In the genomic region with DNA sequence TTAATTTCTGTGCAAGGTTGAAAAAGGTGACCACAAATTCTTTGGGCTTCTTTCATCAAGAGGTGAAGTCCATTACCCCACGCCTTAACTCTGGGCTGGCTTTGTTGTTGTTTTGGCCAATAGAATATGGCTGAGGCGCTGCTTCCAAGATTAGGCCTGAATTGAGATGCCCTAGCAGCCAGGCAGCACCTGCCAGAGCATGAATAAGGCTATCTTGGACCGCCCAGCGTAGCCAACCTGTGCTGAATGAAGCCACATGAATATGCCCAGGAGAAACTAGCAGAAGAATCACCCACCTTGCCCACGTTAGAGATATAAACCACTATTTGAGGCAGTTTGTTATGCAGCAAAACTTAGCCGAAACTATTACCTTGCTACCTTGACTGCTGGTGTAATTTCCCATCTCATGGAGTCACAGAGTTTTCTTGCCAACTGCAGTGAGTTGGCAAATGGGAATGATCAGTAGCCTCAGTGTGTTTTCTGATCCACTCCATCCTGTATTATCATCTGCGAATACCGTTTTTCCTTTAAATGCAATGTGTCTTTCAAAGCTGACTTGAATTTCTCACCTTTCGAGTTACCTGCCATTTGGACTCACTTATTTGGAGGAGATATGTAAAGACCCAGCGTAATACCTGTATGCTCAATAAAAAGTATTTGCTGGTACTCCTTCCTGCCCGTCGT, we compare ENCODE assay signal across 6 cellular contexts. TPM values are rescaled to one million over a fixed set of nuclear protein-coding genes. Genes with fewer than 3 reads are reported as not detected.
A peak's percentile ranks its signal among the peaks of the same experiment; 100 is the strongest.
DNase-seq lines count a peak whose midpoint lies in the region; ATAC-seq and TF ChIP-seq lines count a peak whose summit lies in the region.

No MANE protein-coding gene starts in this region.

- peak overlapping the region; percentile 69 for H3K9ac ChIP-seq in DND-41 (ENCODE audit: low read depth, low read length)

- H3K27ac ChIP-seq in DND-41 (ENCODE audit: low read length) (peak overlapping the region; percentile 87), lower lobe of right lung (peak overlapping the region; percentile 83)

- H3K36me3 ChIP-seq in DND-41 (ENCODE audit: insufficient read depth, low read length) (peaks cover 18% of the 10 kb centered on the region; the same call in 1 of the 2 replicates), lower lobe of right lung (peaks cover 25% of the 10 kb centered on the region)

- ATAC-seq in DND-41 (ENCODE audit: insufficient read depth, low read depth) = no peak
- peak in 1 of 2 donors; percentile 2 for ATAC-seq in lower lobe of right lung

- intact Hi-C loops in activated CD4-positive, alpha-beta memory T cell treated with anti-CD3 and anti-CD28 coated beads for 36 hours (cut with micrococcal nuclease) = loop anchor here (1.0 to 10.0 kb wide), 4 partner anchors 13 to 699 kb away; a partner anchor contains a TSS
- intact Hi-C loops in lower lobe of right lung (cut with DNase I) = no loop called here

- H3K9me3 ChIP-seq in DND-41 (ENCODE audit: insufficient read depth, low read length, severe bottlenecking) = no peaks in the 10 kb centered on the region
- no peaks in the 10 kb centered on the region for H3K9me3 ChIP-seq in lower lobe of right lung

- H3K27me3 ChIP-seq in DND-41 (ENCODE audit: insufficient read depth, low read length, poor library complexity) = no peaks in the 10 kb centered on the region
- no peaks in the 10 kb centered on the region for H3K27me3 ChIP-seq in lower lobe of right lung (ENCODE audit: low read depth)

- H3K4me1 ChIP-seq in DND-41 (ENCODE audit: insufficient read depth, low read length) = peaks cover 26% of the 10 kb centered on the region
- peaks cover 22% of the 10 kb centered on the region for H3K4me1 ChIP-seq in lower lobe of right lung

- H3K79me2 ChIP-seq in DND-41 (ENCODE audit: insufficient read depth, low read length) = peaks cover 15% of the 10 kb centered on the region

- CTCF ChIA-PET in activated CD4-positive, alpha-beta memory T cell treated with anti-CD3 and anti-CD28 coated beads for 36 hours (lab: Charles Lee) = interaction anchor here (1.0 to 1.8 kb wide), 2 partner anchors 13 to 14 kb away, joined by 4 to 5 read pairs; no protein-coding TSS in a partner anchor

- H3K27me3 Mint-ChIP-seq in activated CD4-positive, alpha-beta memory T cell treated with anti-CD3 and anti-CD28 coated beads for 36 hours = no peaks in the 10 kb centered on the region

- H3K36me3 Mint-ChIP-seq in activated CD4-positive, alpha-beta memory T cell treated with anti-CD3 and anti-CD28 coated beads for 36 hours = peaks cover 7% of the 10 kb centered on the region

- no peaks in the 10 kb centered on the region for H3K9me3 Mint-ChIP-seq in activated CD4-positive, alpha-beta memory T cell treated with anti-CD3 and anti-CD28 coated beads for 36 hours

- H2AFZ ChIP-seq in DND-41 (ENCODE audit: low read depth, low read length) = peak overlapping the region; percentile 79

- peak overlapping the region; percentile 47 to 64 for H3K4me3 ChIP-seq in DND-41 (ENCODE audit: low read depth in 1 of 2, low read length in 2 of 2)
- peak overlapping the region; percentile 74 for H3K4me3 ChIP-seq in lower lobe of right lung

- peak overlapping the region; percentile 82 for H3K4me2 ChIP-seq in DND-41 (ENCODE audit: insufficient read depth, low read length)

- no peak overlapping the region for H3K4me3 Mint-ChIP-seq in activated CD4-positive, alpha-beta memory T cell treated with anti-CD3 and anti-CD28 coated beads for 36 hours

- H3K27ac Mint-ChIP-seq in activated CD4-positive, alpha-beta memory T cell treated with anti-CD3 and anti-CD28 coated beads for 36 hours = peak overlapping the region; percentile 91

- DNase-seq in DND-41 (no peak), lower lobe of right lung (no peak), T-helper 9 cell (no peak), NCI-H526 treated with DMSO at 0.1 percent for 48 hours (lab: John Stamatoyannopoulos, UW) (no peak), HK-2 (ENCODE audit: unreplicated experiment) (no peak)
- no peak for DNase-seq in activated CD4-positive, alpha-beta memory T cell treated with anti-CD3 and anti-CD28 coated beads for 36 hours

- peaks cover 24% of the 10 kb centered on the region for H3K4me1 Mint-ChIP-seq in activated CD4-positive, alpha-beta memory T cell treated with anti-CD3 and anti-CD28 coated beads for 36 hours (ENCODE audit: low read depth)

- TF ChIP-seq CTCF in DND-41 (IDR thresholded peaks at IDR 0.05; ENCODE audit: borderline replicate concordance, extremely low read depth, low read length, poor library complexity, severe bottlenecking) (no peak), lower lobe of right lung (IDR thresholded peaks at IDR 0.05) (no peak)

- H4K20me1 ChIP-seq in DND-41 (ENCODE audit: insufficient read depth, low read length) = no peaks in the 10 kb centered on the region

- POLR2A ChIA-PET in activated CD4-positive, alpha-beta memory T cell treated with anti-CD3 and anti-CD28 coated beads for 36 hours (lab: Charles Lee) = interaction anchor here (0.9 to 3.0 kb wide), 4 partner anchors 13 to 26 kb away, joined by 3 to 13 read pairs (median 8); a partner anchor contains a TSS

RNA-seq across cellular contexts. Expression of a gene that starts 0.7 kb away (rescaled TPM):
- total RNA-seq in activated CD4-positive, alpha-beta memory T cell treated with anti-CD3 and anti-CD28 coated beads for 36 hours = 1 to 10 TPM; 6.3 to 7.0 TPM
- 9.9 TPM for total RNA-seq in lower lobe of right lung

RNA-seq across cellular contexts. Expression of a gene that starts 0.7 kb away (rescaled TPM):
- total RNA-seq in activated CD4-positive, alpha-beta memory T cell treated with anti-CD3 and anti-CD28 coated beads for 36 hours = 1 to 10 TPM; 3.3 to 4.6 TPM
- total RNA-seq in lower lobe of right lung = 6.2 TPM

RNA-seq across cellular contexts. Expression of a gene that starts 12.6 kb away (rescaled TPM):
- total RNA-seq in activated CD4-positive, alpha-beta memory T cell treated with anti-CD3 and anti-CD28 coated beads for 36 hours = under 1 TPM; 0.48 to 0.50 TPM
- total RNA-seq in lower lobe of right lung = 1.5 TPM

RNA-seq across cellular contexts. Expression of a gene that starts 26.8 kb away (rescaled TPM):
- 10 to 100 TPM; 67.4 to 75.5 TPM for total RNA-seq in activated CD4-positive, alpha-beta memory T cell treated with anti-CD3 and anti-CD28 coated beads for 36 hours
- total RNA-seq in lower lobe of right lung = 28.1 TPM

RNA-seq across cellular contexts. Expression of a gene that starts 26.9 kb away (rescaled TPM):
- 10 to 100 TPM; 30.3 to 30.8 TPM for total RNA-seq in activated CD4-positive, alpha-beta memory T cell treated with anti-CD3 and anti-CD28 coated beads for 36 hours
- 19.4 TPM for total RNA-seq in lower lobe of right lung
